Comparison of ENCODE assay signal across 1 cellular context in the genomic region with DNA sequence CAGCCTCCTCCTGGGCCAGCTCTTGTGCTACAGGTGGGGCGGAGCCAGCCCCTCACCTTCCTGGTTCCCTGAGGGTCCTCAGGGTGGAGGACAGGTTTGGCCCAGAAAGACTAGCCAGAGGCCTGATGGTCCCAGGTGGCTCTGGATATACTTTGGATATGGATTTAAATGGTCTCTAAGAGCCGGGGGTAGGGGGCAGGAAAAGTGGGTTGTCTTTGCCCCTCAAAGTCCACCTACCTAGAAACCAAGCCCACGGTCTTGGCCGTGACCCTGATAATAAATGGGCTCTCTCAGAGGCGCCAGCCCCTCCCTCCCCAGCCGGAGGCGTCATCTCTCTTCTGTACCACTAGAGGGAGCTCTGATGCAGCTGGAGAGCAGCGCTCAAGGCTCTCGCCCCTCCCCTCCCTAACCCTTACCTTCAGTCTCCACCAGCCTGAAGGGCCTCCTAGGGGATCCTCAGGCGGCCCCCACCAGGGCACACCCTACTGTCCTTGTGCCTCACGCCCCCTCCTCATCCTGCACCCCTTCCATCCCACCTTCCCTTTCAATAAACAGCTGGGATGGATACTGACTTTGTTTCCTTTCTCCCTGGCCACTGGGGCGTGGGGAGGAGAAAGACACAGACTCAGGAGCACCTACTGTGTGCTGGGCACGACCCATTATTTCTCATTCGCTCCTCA.
TF ChIP-seq lines count a peak whose summit lies in the region.

No MANE protein-coding gene starts in this region.

TF ChIP-seq in IMR-90, 13 proteins besides CTCF, POLR2A, EP300 and RAD21:
- TF ChIP-seq SMC3 (IDR thresholded peaks at IDR 0.05; ENCODE audit: low read depth, low read length) (peak; percentile 89), RFX5 (IDR thresholded peaks at IDR 0.05; ENCODE audit: low read depth, low read length) (no peak), MAZ (IDR thresholded peaks at IDR 0.05; ENCODE audit: borderline replicate concordance, low read depth, low read length) (peak; percentile 100), CEBPB (IDR thresholded peaks at IDR 0.05; ENCODE audit: low read depth, low read length) (no peak), MAFK (IDR thresholded peaks at IDR 0.05; ENCODE audit: low read depth, low read length) (no peak)
- TF ChIP-seq, protein P1, sequence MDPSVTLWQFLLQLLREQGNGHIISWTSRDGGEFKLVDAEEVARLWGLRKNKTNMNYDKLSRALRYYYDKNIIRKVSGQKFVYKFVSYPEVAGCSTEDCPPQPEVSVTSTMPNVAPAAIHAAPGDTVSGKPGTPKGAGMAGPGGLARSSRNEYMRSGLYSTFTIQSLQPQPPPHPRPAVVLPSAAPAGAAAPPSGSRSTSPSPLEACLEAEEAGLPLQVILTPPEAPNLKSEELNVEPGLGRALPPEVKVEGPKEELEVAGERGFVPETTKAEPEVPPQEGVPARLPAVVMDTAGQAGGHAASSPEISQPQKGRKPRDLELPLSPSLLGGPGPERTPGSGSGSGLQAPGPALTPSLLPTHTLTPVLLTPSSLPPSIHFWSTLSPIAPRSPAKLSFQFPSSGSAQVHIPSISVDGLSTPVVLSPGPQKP (IDR thresholded peaks at IDR 0.05; ENCODE audit: borderline replicate concordance, low read depth, low read length) = no peak
